Comparison of ENCODE assay signal across 14 cellular contexts in genomic region chr1:71695820-71696219, GRCh38.
"Had no signal": no experiment of that assay in that cellular context is flagged by ENCODE, and none has a peak within 500 bp of the region (broad histone marks: within the 10 kb centered on the region; RNA-seq: fewer than 3 reads in every experiment).

No MANE protein-coding gene starts in this region.

- H3K36me3 ChIP-seq: esophagus muscularis mucosa, gastroesophageal sphincter, neutrophil, right atrium auricular region had no signal

- H3K4me1 ChIP-seq: esophagus muscularis mucosa, gastroesophageal sphincter, right atrium auricular region had no signal

- DNase-seq: activated CD4-positive, CD25-positive, alpha-beta regulatory T cell; activated T-cell treated with anti-CD3 and anti-CD28 coated beads, Interleukin-2, amount 50 U/mL, for 1 hour; cerebellar nuclear complex; dermis blood vessel endothelial cell; midbrain; naive B cell; stimulated activated naive B cell treated with anti-CD40 and anti-IgM and Interleukin-4, amounts not matched to agents 10 μg/mL and 1 μg/mL and 100 μg/mL, for 72 hours had no signal

- H3K27me3 ChIP-seq: esophagus muscularis mucosa, gastroesophageal sphincter, neutrophil, right atrium auricular region had no signal

- ATAC-seq: gastroesophageal sphincter; SK-N-SH treated with all-trans-retinoic acid at 6 μM for 48 hours; stimulated activated naive B cell treated with anti-CD40 and anti-IgM and Interleukin-4, amounts not matched to agents 10 μg/mL and 1 μg/mL and 100 μg/mL, for 72 hours had no signal

- H3K4me3 ChIP-seq: esophagus muscularis mucosa, gastroesophageal sphincter, right atrium auricular region, smooth muscle cell had no signal

- H3K27ac ChIP-seq: esophagus muscularis mucosa, gastroesophageal sphincter, neutrophil, right atrium auricular region had no signal

- H3K9me3 ChIP-seq: esophagus muscularis mucosa, gastroesophageal sphincter, neutrophil, right atrium auricular region had no signal

- FAIRE-seq: keratinocyte had no signal
